In genomic region chr7:18496336-18496700, GRCh38 we compare ENCODE assay signal across 1 cellular context.
TF ChIP-seq lines count a peak whose summit lies in the region.

No MANE protein-coding gene starts in this region.

TF ChIP-seq in GM12878, 131 proteins besides CTCF, POLR2A, EP300 and RAD21 (continued from another document):
- no peak for TF ChIP-seq ZNF687 (IDR thresholded peaks at IDR 0.05)
- no peak for TF ChIP-seq IRF3 (IDR thresholded peaks at IDR 0.05)
- TF ChIP-seq HSF1 (IDR thresholded peaks at IDR 0.05; ENCODE audit: low read depth, low read length), result no peak
- no peak for TF ChIP-seq ZNF622 (IDR thresholded peaks at IDR 0.05)
- no peak for TF ChIP-seq SUZ12 (IDR thresholded peaks at IDR 0.05; ENCODE audit: unreplicated experiment)
- TF ChIP-seq WRNIP1 (IDR thresholded peaks at IDR 0.05; ENCODE audit: borderline replicate concordance, low read depth, low read length), result no peak
- no peak for TF ChIP-seq CEBPB (IDR thresholded peaks at IDR 0.05; ENCODE audit: borderline replicate concordance in 1 of 2, low read depth in 2 of 2, low read length in 2 of 2)
